Comparison of ENCODE assay signal across 10 cellular contexts in genomic region chr1:235366286-235366685, GRCh38.
A peak's percentile ranks its signal among the peaks of the same experiment; 100 is the strongest.
DNase-seq lines count a peak whose midpoint lies in the region; ATAC-seq and TF ChIP-seq lines count a peak whose summit lies in the region.
"Had no signal": no experiment of that assay in that cellular context is flagged by ENCODE, and none has a peak within 500 bp of the region (broad histone marks: within the 10 kb centered on the region; RNA-seq: fewer than 3 reads in every experiment).

No MANE protein-coding gene starts in this region.

- peak overlapping the region; percentile 95 for H3K27ac Mint-ChIP-seq in activated naive CD8-positive, alpha-beta T cell

- no peaks in the 10 kb centered on the region for H3K27me3 Mint-ChIP-seq in activated naive CD8-positive, alpha-beta T cell

- no peak for DNase-seq in NCI-H526 (lab: John Stamatoyannopoulos, UW)
- no peak for DNase-seq in HPDE6-E6E7 (ENCODE audit: extremely low spot score)
- DNase-seq in NCI-H1048 (lab: John Stamatoyannopoulos, UW), result no peak
- DNase-seq: NCI-H1417 treated with DMSO at 0.1 percent for 48 hours had no signal

- peaks cover 15% of the 10 kb centered on the region; the same call in 1 of the 2 replicates for H3K79me2 ChIP-seq in KMS-11 (ENCODE audit: insufficient read depth, low read depth)

- H3K4me3 ChIP-seq in BLaER1 (no peak overlapping the region), KMS-11 (IDR thresholded peaks at IDR 0.05; ENCODE audit: insufficient read depth, low read depth, low read length) (no peak overlapping the region), neuron (ENCODE audit: low read length) (no peak overlapping the region)

- H3K4me2 ChIP-seq in BLaER1, result peak overlapping the region; percentile 88
- peak overlapping the region; percentile 65 for H3K4me2 ChIP-seq in KMS-11

- H3K4me1 ChIP-seq in BLaER1 (peaks cover 18% of the 10 kb centered on the region), KMS-11 (ENCODE audit: low read depth, poor library complexity, severe bottlenecking) (peaks cover 14% of the 10 kb centered on the region), neuron (ENCODE audit: insufficient read depth, low read length) (peaks cover 4% of the 10 kb centered on the region)

- H3K36me3 ChIP-seq in BLaER1 (no peaks in the 10 kb centered on the region), KMS-11 (ENCODE audit: insufficient read depth) (no peaks in the 10 kb centered on the region), neuron (ENCODE audit: insufficient read depth, low read length) (no peaks in the 10 kb centered on the region)
- H3K36me3 ChIP-seq: vagina had no signal

- TF ChIP-seq CTCF in KMS-11 (conservative IDR thresholded peaks at IDR 0.05; ENCODE audit: low read depth, low read length), result no peak

- H3K27me3 ChIP-seq in BLaER1 (no peaks in the 10 kb centered on the region), KMS-11 (ENCODE audit: insufficient read depth, low read depth) (no peaks in the 10 kb centered on the region), neuron (ENCODE audit: insufficient read depth, low read length) (no peaks in the 10 kb centered on the region)
- H3K27me3 ChIP-seq: vagina had no signal

- no peaks in the 10 kb centered on the region for H3K9me3 ChIP-seq in BLaER1
- no peaks in the 10 kb centered on the region for H3K9me3 ChIP-seq in neuron (ENCODE audit: low read length)
- H3K9me3 ChIP-seq: vagina had no signal

- peaks cover 6% of the 10 kb centered on the region for H3K36me3 Mint-ChIP-seq in activated naive CD8-positive, alpha-beta T cell

- no peaks in the 10 kb centered on the region for H3K9me3 Mint-ChIP-seq in activated naive CD8-positive, alpha-beta T cell (ENCODE audit: low read depth)

- H3K27ac ChIP-seq in BLaER1 (no peak overlapping the region), KMS-11 (no peak overlapping the region)

- no peak for ATAC-seq in GM21825 (IDR thresholded peaks at IDR 0.05; ENCODE audit: unreplicated experiment)

- H3K9ac ChIP-seq in BLaER1, result no peak overlapping the region
- H3K9ac ChIP-seq in KMS-11, result no peak overlapping the region

- no peaks in the 10 kb centered on the region for H4K20me1 ChIP-seq in BLaER1
- no peaks in the 10 kb centered on the region for H4K20me1 ChIP-seq in KMS-11 (ENCODE audit: insufficient read depth)

- H3K4me1 Mint-ChIP-seq in activated naive CD8-positive, alpha-beta T cell (ENCODE audit: low read depth), result peaks cover 33% of the 10 kb centered on the region

- H3K4me3 Mint-ChIP-seq in activated naive CD8-positive, alpha-beta T cell, result peak overlapping the region; percentile 97

- H2AFZ ChIP-seq in KMS-11 (ENCODE audit: low read depth), result peak overlapping the region; percentile 91
- peak overlapping the region; percentile 33 for H2AFZ ChIP-seq in neuron (ENCODE audit: low read depth, low read length)
